Comparison of ENCODE assay signal across 32 cellular contexts in genomic region chr11:115151010-115151409, GRCh38.
"Had no signal": no experiment of that assay in that cellular context is flagged by ENCODE, and none has a peak within 500 bp of the region (broad histone marks: within the 10 kb centered on the region; RNA-seq: fewer than 3 reads in every experiment).

No MANE protein-coding gene starts in this region.

- H3K27me3 ChIP-seq: ascending aorta, brain microvascular endothelial cell, esophagus squamous epithelium, gastroesophageal sphincter had no signal

- H3K4me1 Mint-ChIP-seq: activated B cell treated with CpG ODN at 0.5 μM for 24 hours; activated naive CD4-positive, alpha-beta T cell treated with anti-CD3 and anti-CD28 coated beads, Interleukin-2, amount 10 ng/mL, durations not matched to agents 7 days and 5 days; activated naive CD8-positive, alpha-beta T cell treated with anti-CD3 and anti-CD28 coated beads, Interleukin-2, amount 10 ng/mL, durations not matched to agents 7 days and 5 days; T-helper 17 cell had no signal

- H3K4me1 ChIP-seq: ascending aorta, esophagus squamous epithelium, gastroesophageal sphincter, heart right ventricle had no signal

- H3K27me3 Mint-ChIP-seq: activated B cell treated with CpG ODN at 0.5 μM for 24 hours; activated naive CD4-positive, alpha-beta T cell treated with anti-CD3 and anti-CD28 coated beads, Interleukin-2, amount 10 ng/mL, durations not matched to agents 7 days and 5 days; activated naive CD8-positive, alpha-beta T cell treated with anti-CD3 and anti-CD28 coated beads, Interleukin-2, amount 10 ng/mL, durations not matched to agents 7 days and 5 days; central memory CD8-positive, alpha-beta T cell; dendritic cell treated with granulocyte-macrophage colony-stimulating factor and Interleukin-4, amounts not matched to agents 40 ng/mL and 50 ng/mL, for 4 days; effector memory CD8-positive, alpha-beta T cell had no signal

- H3K27ac ChIP-seq: ascending aorta, brain microvascular endothelial cell, coronary artery, dorsolateral prefrontal cortex, epithelial cell of prostate, esophagus squamous epithelium, gastroesophageal sphincter, heart right ventricle, WERI-Rb-1 had no signal

- H3K4me3 Mint-ChIP-seq: activated B cell treated with CpG ODN at 0.5 μM for 24 hours; activated CD8-positive, alpha-beta T cell treated with anti-CD3 and anti-CD28 coated beads for 36 hours; activated naive CD4-positive, alpha-beta T cell treated with anti-CD3 and anti-CD28 coated beads, Interleukin-2, amount 10 ng/mL, durations not matched to agents 7 days and 5 days; activated naive CD8-positive, alpha-beta T cell treated with anti-CD3 and anti-CD28 coated beads, Interleukin-2, amount 10 ng/mL, durations not matched to agents 7 days and 5 days; activated T-cell treated with anti-CD3 and anti-CD28 coated beads, Interleukin-2, amount 50 U/mL, for 4 hours; activated T-helper 17 cell treated with anti-CD3 and anti-CD28 coated beads, Interleukin-2, amount 50 U/mL, for 72 hours; central memory CD8-positive, alpha-beta T cell; dendritic cell treated with granulocyte-macrophage colony-stimulating factor and Interleukin-4, amounts not matched to agents 40 ng/mL and 50 ng/mL, for 4 days; effector memory CD8-positive, alpha-beta T cell; T-helper 17 cell; T-helper 2 cell treated with Interferon-gamma antibody and Interleukin-4, amounts not matched to agents 5 μg/mL and 100 μg/mL, for 36 hours had no signal

- DNase-seq: activated B cell treated with CpG ODN at 0.5 μM for 24 hours; activated CD4-positive, alpha-beta T cell treated with anti-CD3 and anti-CD28 coated beads for 48 hours; activated CD4-positive, alpha-beta T cell treated with anti-CD3 and anti-CD28 coated beads, Interleukin-2, amount 50 U/mL, for 1 hour; activated CD4-positive, alpha-beta T cell treated with anti-CD3 and anti-CD28 coated beads, Interleukin-2, amount 50 U/mL, for 48 hours; activated CD8-positive, alpha-beta memory T cell treated with anti-CD3 and anti-CD28 coated beads for 24 hours; activated CD8-positive, alpha-beta T cell treated with anti-CD3 and anti-CD28 coated beads for 36 hours; activated gamma-delta T cell; activated naive CD4-positive, alpha-beta T cell; activated naive CD4-positive, alpha-beta T cell treated with anti-CD3 and anti-CD28 coated beads, Interleukin-2, amount 10 ng/mL, durations not matched to agents 7 days and 5 days; activated naive CD8-positive, alpha-beta T cell treated with anti-CD3 and anti-CD28 coated beads, Interleukin-2, amount 10 ng/mL, durations not matched to agents 7 days and 5 days; activated T-cell treated with anti-CD3 and anti-CD28 coated beads, Interleukin-2, amount 50 U/mL, for 4 hours; brain microvascular endothelial cell; effector memory CD8-positive, alpha-beta T cell; esophagus squamous epithelium; foreskin melanocyte; heart right ventricle; T-helper 1 cell; T-helper 17 cell; T1000; WERI-Rb-1 had no signal

- ATAC-seq: activated CD4-positive, CD25-positive, alpha-beta regulatory T cell treated with anti-CD3 and anti-CD28 coated beads, Interleukin-2, amount 50 U/mL, for 24 hours; activated CD8-positive, alpha-beta T cell treated with anti-CD3 and anti-CD28 coated beads for 36 hours; activated naive CD4-positive, alpha-beta T cell treated with anti-CD3 and anti-CD28 coated beads, Interleukin-2, amount 50 U/mL, for 72 hours; activated T-cell treated with anti-CD3 and anti-CD28 coated beads, Interleukin-2, amount 50 U/mL, for 4 hours; activated T-helper 17 cell treated with anti-CD3 and anti-CD28 coated beads, Interleukin-2, amount 50 U/mL, for 72 hours; effector memory CD8-positive, alpha-beta T cell; gastroesophageal sphincter; heart right ventricle; T-helper 17 cell had no signal

- H3K9me3 Mint-ChIP-seq: activated T-cell treated with anti-CD3 and anti-CD28 coated beads, Interleukin-2, amount 50 U/mL, for 4 hours; central memory CD8-positive, alpha-beta T cell had no signal

- H3K36me3 ChIP-seq: ascending aorta, brain microvascular endothelial cell, esophagus squamous epithelium, gastroesophageal sphincter, heart right ventricle, WERI-Rb-1 had no signal

- FAIRE-seq: bronchial epithelial cell had no signal

- H3K36me3 Mint-ChIP-seq: activated naive CD4-positive, alpha-beta T cell treated with anti-CD3 and anti-CD28 coated beads, Interleukin-2, amount 10 ng/mL, durations not matched to agents 7 days and 5 days; activated naive CD4-positive, alpha-beta T cell treated with anti-CD3 and anti-CD28 coated beads, Interleukin-2, amount 50 U/mL, for 72 hours; activated naive CD8-positive, alpha-beta T cell treated with anti-CD3 and anti-CD28 coated beads, Interleukin-2, amount 10 ng/mL, durations not matched to agents 7 days and 5 days had no signal

- H3K4me3 ChIP-seq: ascending aorta, coronary artery, dorsolateral prefrontal cortex, esophagus squamous epithelium, gastroesophageal sphincter, heart right ventricle had no signal

- H3K27ac Mint-ChIP-seq: activated B cell treated with CpG ODN at 0.5 μM for 24 hours; activated CD8-positive, alpha-beta T cell treated with anti-CD3 and anti-CD28 coated beads for 36 hours; activated naive CD4-positive, alpha-beta T cell treated with anti-CD3 and anti-CD28 coated beads, Interleukin-2, amount 10 ng/mL, durations not matched to agents 7 days and 5 days; activated naive CD4-positive, alpha-beta T cell treated with anti-CD3 and anti-CD28 coated beads, Interleukin-2, amount 50 U/mL, for 72 hours; activated naive CD8-positive, alpha-beta T cell treated with anti-CD3 and anti-CD28 coated beads, Interleukin-2, amount 10 ng/mL, durations not matched to agents 7 days and 5 days; activated T-helper 17 cell treated with anti-CD3 and anti-CD28 coated beads, Interleukin-2, amount 50 U/mL, for 72 hours; dendritic cell treated with granulocyte-macrophage colony-stimulating factor and Interleukin-4, amounts not matched to agents 40 ng/mL and 50 ng/mL, for 4 days; T-helper 17 cell; T-helper 2 cell treated with Interferon-gamma antibody and Interleukin-4, amounts not matched to agents 5 μg/mL and 100 μg/mL, for 36 hours had no signal

- H3K9me3 ChIP-seq: ascending aorta, esophagus squamous epithelium, gastroesophageal sphincter, heart right ventricle had no signal
